16 cellular contexts compared by ENCODE assay signal in the genomic region with DNA sequence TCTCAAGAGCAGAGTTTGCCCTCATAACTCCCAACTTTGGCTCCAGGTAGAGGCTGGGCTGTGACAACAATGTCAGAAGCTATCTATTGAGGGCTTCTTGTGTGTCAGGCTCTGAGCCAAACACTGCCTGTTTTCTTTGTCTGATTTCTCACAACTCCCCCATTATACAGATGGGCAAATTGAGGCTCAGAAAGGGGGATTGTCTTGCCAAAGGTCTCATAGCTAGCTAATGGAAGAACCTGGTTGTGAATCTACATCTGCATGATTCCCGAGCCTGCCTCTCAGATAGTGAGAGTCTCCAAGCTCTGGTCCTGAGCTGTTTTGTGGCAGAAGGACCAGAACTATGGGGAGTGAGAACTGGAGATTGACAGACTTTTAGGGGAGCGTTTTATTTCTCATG. TPM values are rescaled to one million over a fixed set of nuclear protein-coding genes. Genes with fewer than 3 reads are reported as not detected.
DNase-seq lines count a peak whose midpoint lies in the region; ATAC-seq and TF ChIP-seq lines count a peak whose summit lies in the region.
"Had no signal": no experiment of that assay in that cellular context is flagged by ENCODE, and none has a peak within 500 bp of the region (broad histone marks: within the 10 kb centered on the region; RNA-seq: fewer than 3 reads in every experiment).

No MANE protein-coding gene starts in this region.

- no peak for ATAC-seq in gastroesophageal sphincter
- ATAC-seq in GM18858 (IDR thresholded peaks at IDR 0.05; ENCODE audit: unreplicated experiment), result no peak

- H3K9me3 ChIP-seq in PC-9 (ENCODE audit: insufficient read depth, low read depth) (no peaks in the 10 kb centered on the region), gastroesophageal sphincter (no peaks in the 10 kb centered on the region), stomach smooth muscle (ENCODE audit: control insufficient read depth in 2 of 2, low read length in 2 of 2) (no peaks in the 10 kb centered on the region), BE2C (no peaks in the 10 kb centered on the region)
- H3K9me3 ChIP-seq: pancreas, thoracic aorta had no signal

- no peak for TF ChIP-seq POLR2A in gastroesophageal sphincter (IDR thresholded peaks at IDR 0.05)

- no peak for TF ChIP-seq CTCF in GM12864 (IDR thresholded peaks at IDR 0.05; ENCODE audit: low read depth, low read length, missing control alignments)
- TF ChIP-seq CTCF in PC-9 (conservative IDR thresholded peaks at IDR 0.05), result no peak
- no peak for TF ChIP-seq CTCF in gastroesophageal sphincter (IDR thresholded peaks at IDR 0.05)
- no peak for TF ChIP-seq CTCF in BE2C (IDR thresholded peaks at IDR 0.05; ENCODE audit: low read depth, low read length)

- CTCF ChIA-PET in PC-9 (lab: Charles Lee), result no interaction called here

- POLR2A ChIA-PET in PC-9 (lab: Charles Lee; ENCODE audit: unreplicated experiment), result no interaction called here

- H3K9me2 ChIP-seq in PC-9 (ENCODE audit: insufficient read depth), result no peaks in the 10 kb centered on the region

- no peak overlapping the region for H3K4me2 ChIP-seq in PC-9

- H3K4me1 ChIP-seq in PC-9 (replicated peaks; ENCODE audit: insufficient read depth) (no peaks in the 10 kb centered on the region), gastroesophageal sphincter (peaks cover 0 to 53% (median 16%) of the 10 kb centered on the region in 3 donors), stomach smooth muscle (ENCODE audit: control insufficient read depth, insufficient read depth, low read length) (peaks cover 32% of the 10 kb centered on the region), BE2C (peaks cover 5% of the 10 kb centered on the region)

- TF ChIP-seq EP300 in gastroesophageal sphincter (IDR thresholded peaks at IDR 0.05), result no peak

- TSS peak; percentile 26 for BruUV-seq in PC-9 (replicated peaks; lab: Mats Ljungman, UMichigan)

- H3K27ac ChIP-seq in PC-9, result no peak overlapping the region
- peak overlapping the region in 3 of 4 donors; percentile 84 to 88 (median 85) for H3K27ac ChIP-seq in gastroesophageal sphincter
- peak overlapping the region; percentile 73 for H3K27ac ChIP-seq in stomach smooth muscle (ENCODE audit: low read length)
- H3K27ac ChIP-seq: brain microvascular endothelial cell, SK-N-MC had no signal

- H3K9ac ChIP-seq in stomach smooth muscle (ENCODE audit: low read length in 2 of 2), result peak overlapping the region in 1 of 2 donors; percentile 29

- no peaks in the 10 kb centered on the region for H3K36me3 ChIP-seq in PC-9 (ENCODE audit: low read depth)
- H3K36me3 ChIP-seq in gastroesophageal sphincter, result peaks cover 0 to 27% of the 10 kb centered on the region in 2 donors
- peaks cover 5 to 12% of the 10 kb centered on the region in 2 donors for H3K36me3 ChIP-seq in stomach smooth muscle (ENCODE audit: control insufficient read depth in 2 of 2, insufficient read depth in 2 of 2, low read length in 2 of 2)
- no peaks in the 10 kb centered on the region for H3K36me3 ChIP-seq in BE2C
- H3K36me3 ChIP-seq: brain microvascular endothelial cell had no signal

- intact Hi-C loops in PC-9 (cut with micrococcal nuclease; ENCODE audit: unreplicated experiment), result no loop called here

- H3K27me3 ChIP-seq in PC-9 (ENCODE audit: insufficient read depth, low read depth) (peaks cover 11% of the 10 kb centered on the region), gastroesophageal sphincter (no peaks in the 10 kb centered on the region), stomach smooth muscle (ENCODE audit: control insufficient read depth in 1 of 2, insufficient read depth in 2 of 2, low read length in 2 of 2) (no peaks in the 10 kb centered on the region), BE2C (no peaks in the 10 kb centered on the region)
- H3K27me3 ChIP-seq: brain microvascular endothelial cell, pancreas had no signal

- WGBS in gastroesophageal sphincter (ENCODE audit: low coverage in 1 of 2), 2 donors, result 80 to 87% methylated on average over 1 to 2 of the region's 2 CpGs

- H2AFZ ChIP-seq in PC-9, result no peak overlapping the region

- DNase-seq in GM12864 (ENCODE audit: low read depth) (no peak), PC-9 (no peak), BE2C (no peak), mucosa of gallbladder (ENCODE audit: low spot score) (no peak)
- DNase-seq: activated CD8-positive, alpha-beta memory T cell treated with anti-CD3 and anti-CD28 coated beads for 24 hours; activated naive CD4-positive, alpha-beta T cell; brain microvascular endothelial cell; effector CD4-positive, alpha-beta T cell; NCI-H1092 treated with DMSO at 0.1 percent for 48 hours; pancreas; stimulated activated CD4-positive, alpha-beta T cell treated with anti-CD3 and anti-CD28 coated beads, Interleukin-12 subunit alpha, Interleukin-12 subunit beta, amount 100 ng/mL, for 4 hours had no signal

- no peaks in the 10 kb centered on the region for H3K79me2 ChIP-seq in PC-9 (ENCODE audit: low read depth)

- no peaks in the 10 kb centered on the region for H4K20me1 ChIP-seq in PC-9 (ENCODE audit: insufficient read depth)

- H3K4me3 ChIP-seq in GM12864 (ENCODE audit: low read depth, low read length) (peak overlapping the region; percentile 71), PC-9 (no peak overlapping the region), gastroesophageal sphincter (peak overlapping the region in 1 of 2 donors; percentile 62), stomach smooth muscle (ENCODE audit: low read length in 2 of 2) (no peak overlapping the region), BE2C (ENCODE audit: low read depth, low read length) (no peak overlapping the region)
- H3K4me3 ChIP-seq: SK-N-MC had no signal

- H3F3A ChIP-seq in PC-9 (ENCODE audit: insufficient read depth, low read depth), result no peaks in the 10 kb centered on the region

RNA-seq across cellular contexts. Expression of a gene that starts 1.4 kb away (rescaled TPM):
- total RNA-seq in PC-9 (2021) (7.3 and 13.6 TPM in 2 replicates), gastroesophageal sphincter (10 to 100 TPM; 13.7 to 16.6 (median 13.9) TPM), mucosa of gallbladder (15.8 TPM)
- polyA plus RNA-seq in BE2C (2012; ENCODE audit: insufficient read depth, insufficient read length, low read depth), result 0.39 TPM

RNA-seq across cellular contexts. Expression of a gene that starts 29.8 kb away (rescaled TPM):
- total RNA-seq in PC-9 (2021) (15.8 and 28.1 TPM in 2 replicates), gastroesophageal sphincter (10 to 100 TPM; 26.3 to 39.8 (median 30.8) TPM), mucosa of gallbladder (27.0 TPM)
- 37.4 TPM for polyA plus RNA-seq in BE2C (2012; ENCODE audit: insufficient read depth, insufficient read length, low read depth)
